In the genomic region with DNA sequence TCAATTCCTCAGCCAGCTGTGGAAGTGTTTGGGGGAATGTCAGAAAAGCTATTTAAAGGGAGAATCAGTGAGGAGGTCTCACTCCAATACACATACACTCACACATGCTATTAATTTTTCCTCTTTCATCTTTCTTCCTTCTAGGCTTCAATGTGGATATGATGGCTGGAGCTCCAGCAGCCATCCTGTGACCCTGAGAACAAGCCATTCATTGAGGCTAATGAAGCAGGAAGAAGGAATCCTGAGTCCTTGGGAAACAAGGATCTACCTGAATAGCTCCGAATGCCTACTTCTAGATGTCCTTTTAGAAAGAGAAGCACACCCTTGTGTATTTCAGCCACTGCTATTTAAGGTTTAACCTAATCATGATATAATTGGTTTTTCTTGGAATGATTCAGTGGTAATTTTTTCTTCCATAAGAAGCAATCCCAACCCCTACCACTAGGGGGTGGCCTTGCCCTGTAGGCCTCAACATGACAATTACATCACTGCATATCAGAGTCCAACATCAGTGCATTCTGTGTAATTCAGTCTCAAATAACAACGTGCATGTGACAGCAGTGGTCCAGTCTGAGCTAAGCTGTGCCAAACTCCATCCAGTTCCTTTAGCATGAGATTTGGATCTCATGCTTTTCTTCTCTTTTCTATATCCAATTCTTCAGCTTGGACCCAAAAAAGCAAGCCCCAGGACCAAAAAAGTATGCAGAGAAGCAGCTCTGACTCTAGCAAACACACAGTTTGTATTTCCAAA, we compare ENCODE assay signal across 8 cellular contexts.
A peak's percentile ranks its signal among the peaks of the same experiment; 100 is the strongest.
DNase-seq lines count a peak whose midpoint lies in the region; ATAC-seq and TF ChIP-seq lines count a peak whose summit lies in the region.

No MANE protein-coding gene starts in this region.

- intact Hi-C loops in activated naive CD4-positive, alpha-beta T cell treated with anti-CD3 and anti-CD28 coated beads for 36 hours (cut with micrococcal nuclease) = loop anchor here (1.0 to 10.0 kb wide), 13 partner anchors 28 to 899 kb away; partner anchors contain the start of genes FGFBP3, HECTD2 and PCGF5
- intact Hi-C loops in psoas muscle (cut with DNase I) = loop anchor here (2.0 to 5.0 kb wide), 3 partner anchors 71 to 246 kb away; no protein-coding TSS in a partner anchor

- H3K27ac ChIP-seq in psoas muscle = no peak overlapping the region

- H3K4me3 ChIP-seq in Jurkat, Clone E6-1 (ENCODE audit: low read length) = no peak overlapping the region
- no peak overlapping the region for H3K4me3 ChIP-seq in psoas muscle

- no peaks in the 10 kb centered on the region for H3K36me3 ChIP-seq in psoas muscle (ENCODE audit: insufficient read depth in 1 of 2, low read depth in 1 of 2)

- no peak overlapping the region for H3K27ac Mint-ChIP-seq in activated naive CD4-positive, alpha-beta T cell treated with anti-CD3 and anti-CD28 coated beads for 36 hours

- H3K27me3 Mint-ChIP-seq in activated naive CD4-positive, alpha-beta T cell treated with anti-CD3 and anti-CD28 coated beads for 36 hours (ENCODE audit: low read depth) = no peaks in the 10 kb centered on the region

- WGBS in psoas muscle, 3 donors = 30 to 39% (median 34%) methylated on average over 2 of the region's 2 CpGs

- no peaks in the 10 kb centered on the region for H3K36me3 Mint-ChIP-seq in activated naive CD4-positive, alpha-beta T cell treated with anti-CD3 and anti-CD28 coated beads for 36 hours (ENCODE audit: low read depth)

- CTCF ChIA-PET in activated naive CD4-positive, alpha-beta T cell treated with anti-CD3 and anti-CD28 coated beads for 36 hours (lab: Charles Lee) = interaction anchor here (0.6 to 5.9 kb wide), 50 partner anchors 9 to 1279 kb away, joined by 3 to 161 read pairs (median 4); no protein-coding TSS in a partner anchor

- DNase-seq in D341Med (ENCODE audit: low spot score) (peak; percentile 36), SK-MEL-5 (ENCODE audit: low read depth, low spot score) (peak; percentile 76), glomerular endothelial cell (ENCODE audit: extremely low read depth, low read depth, low spot score) (peak; percentile 61), psoas muscle (peak in 1 of 2 donors; percentile 29), GOT3 (lab: John Stamatoyannopoulos, UW) (no peak)
- DNase-seq in Jurkat, Clone E6-1 (ENCODE audit: low read depth, low spot score) = peak; percentile 75
- peak; percentile 83 for DNase-seq in activated naive CD4-positive, alpha-beta T cell treated with anti-CD3 and anti-CD28 coated beads for 36 hours

- H3K4me1 Mint-ChIP-seq in activated naive CD4-positive, alpha-beta T cell treated with anti-CD3 and anti-CD28 coated beads for 36 hours (ENCODE audit: low read depth) = peaks cover 31% of the 10 kb centered on the region

- in situ Hi-C loops in SK-MEL-5 (cut with HindIII; ENCODE audit: low pct_unique_long_range_greater_than_20kb, low sequenced_read_pairs) = no loop called here

- TF ChIP-seq CTCF in psoas muscle (IDR thresholded peaks at IDR 0.05) = peak; percentile 99

- no peak overlapping the region for H3K4me3 Mint-ChIP-seq in activated naive CD4-positive, alpha-beta T cell treated with anti-CD3 and anti-CD28 coated beads for 36 hours

- H3K27me3 ChIP-seq in psoas muscle (ENCODE audit: insufficient read depth in 3 of 3, low read length in 2 of 3) = no peaks in the 10 kb centered on the region

- H3K9me3 ChIP-seq in psoas muscle = no peaks in the 10 kb centered on the region

- H3K9me3 Mint-ChIP-seq in activated naive CD4-positive, alpha-beta T cell treated with anti-CD3 and anti-CD28 coated beads for 36 hours = no peaks in the 10 kb centered on the region

- H3K4me1 ChIP-seq in psoas muscle = no peaks in the 10 kb centered on the region

- ATAC-seq in GM21381 (IDR thresholded peaks at IDR 0.05; ENCODE audit: unreplicated experiment) (peak; percentile 43), psoas muscle (peak; percentile 89 to 96 (median 91))
